8 cellular contexts compared by ENCODE assay signal in the genomic region with DNA sequence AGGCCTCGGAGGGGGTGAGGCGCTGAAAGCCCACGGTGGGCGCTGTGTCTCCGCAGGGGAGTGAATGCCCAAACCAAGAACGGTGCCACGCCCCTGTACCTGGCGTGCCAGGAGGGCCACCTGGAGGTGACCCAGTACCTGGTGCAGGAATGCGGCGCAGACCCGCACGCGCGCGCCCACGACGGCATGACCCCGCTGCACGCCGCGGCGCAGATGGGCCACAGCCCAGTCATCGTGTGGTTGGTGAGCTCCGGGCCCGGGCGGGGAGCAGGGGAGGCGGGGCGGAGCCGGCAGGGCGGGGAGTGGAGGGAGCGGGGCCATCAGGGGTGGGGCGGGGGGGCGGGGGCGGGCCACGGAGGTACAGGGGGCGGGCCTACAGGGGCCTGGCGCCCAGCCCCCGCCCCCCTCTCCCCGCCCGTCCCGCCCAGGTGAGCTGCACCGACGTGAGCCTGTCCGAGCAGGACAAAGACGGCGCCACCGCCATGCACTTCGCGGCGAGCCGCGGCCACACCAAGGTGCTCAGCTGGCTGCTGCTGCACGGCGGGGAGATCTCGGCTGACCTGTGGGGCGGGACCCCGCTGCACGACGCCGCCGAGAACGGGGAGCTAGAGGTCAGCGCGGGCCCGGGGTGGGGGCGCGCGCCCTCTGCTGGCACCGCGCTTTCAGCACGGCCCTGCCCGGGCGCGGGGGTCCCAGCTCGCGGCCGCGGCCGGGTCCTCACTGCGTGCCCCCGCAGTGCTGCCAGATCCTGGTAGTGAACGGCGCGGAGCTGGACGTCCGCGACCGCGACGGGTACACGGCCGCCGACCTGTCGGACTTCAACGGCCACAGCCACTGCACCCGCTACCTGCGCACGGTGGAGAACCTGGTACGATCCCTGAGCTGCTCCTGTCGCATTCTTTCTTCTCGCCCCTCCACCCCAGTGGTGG. TPM values are rescaled to one million over a fixed set of nuclear protein-coding genes. Genes with fewer than 3 reads are reported as not detected.
A peak's percentile ranks its signal among the peaks of the same experiment; 100 is the strongest.
DNase-seq lines count a peak whose midpoint lies in the region; TF ChIP-seq lines count a peak whose summit lies in the region.

No MANE protein-coding gene starts in this region.

- H3K9me3 ChIP-seq in GM23248 (ENCODE audit: low read depth) = no peaks in the 10 kb centered on the region
- no peaks in the 10 kb centered on the region for H3K9me3 ChIP-seq in iPS-20b (ENCODE audit: insufficient read depth, low read depth, low read length)

- H3K4me1 ChIP-seq in GM23248 (ENCODE audit: insufficient read depth) (no peaks in the 10 kb centered on the region), iPS-20b (ENCODE audit: insufficient read depth, low read length) (no peaks in the 10 kb centered on the region)

- peak; percentile 19 for TF ChIP-seq CTCF in AG04449 (IDR thresholded peaks at IDR 0.05; ENCODE audit: insufficient read depth, low read length, missing control alignments)

- peaks cover 13% of the 10 kb centered on the region for H3K27me3 ChIP-seq in GM23248 (replicated peaks; ENCODE audit: insufficient read depth)
- peaks cover 33% of the 10 kb centered on the region for H3K27me3 ChIP-seq in iPS-20b (ENCODE audit: insufficient read depth, low read length)

- H3K36me3 ChIP-seq in GM23248 (ENCODE audit: low read depth) (no peaks in the 10 kb centered on the region), iPS-20b (ENCODE audit: insufficient read depth, low read depth, low read length) (no peaks in the 10 kb centered on the region)

- no peaks in the 10 kb centered on the region for H3K9me2 ChIP-seq in GM23248 (ENCODE audit: insufficient read depth)

- no peak overlapping the region for H2AFZ ChIP-seq in GM23248

- CTCF ChIA-PET in AG04449 (lab: Yijun Ruan, JAX) = interaction anchor here (0.9 to 6.8 kb wide), 9 partner anchors 10 to 194 kb away, joined by 3 to 107 read pairs (median 6); no protein-coding TSS in a partner anchor

- H3K9ac ChIP-seq in GM23248 (no peak overlapping the region), iPS-20b (ENCODE audit: low read depth, low read length) (no peak overlapping the region)

- DNase-seq in AG04449 (ENCODE audit: low read depth, low spot score) (no peak), GM23248 (peak; percentile 66), SK-MEL-5 (ENCODE audit: low read depth, low spot score) (peak; percentile 51), NK-92 (lab: John Stamatoyannopoulos, UW; ENCODE audit: unreplicated experiment) (no peak), epidermal melanocyte (ENCODE audit: insufficient read length, low spot score) (no peak)
- DNase-seq in activated naive CD4-positive, alpha-beta T cell treated with anti-CD3 and anti-CD28 coated beads, Interleukin-2, amount 50 U/mL, for 16 hours = peak; percentile 77
- peak; percentile 57 for DNase-seq in stimulated activated CD8-positive, alpha-beta memory T cell treated with anti-CD3 and anti-CD28 coated beads, Interleukin-12 subunit alpha, Interleukin-12 subunit beta, amount 100 ng/mL, for 4 hours (ENCODE audit: low read depth)

- WGBS in GM23248 (ENCODE audit: low coverage in 1 of 2, low lambda C conversion rate in 2 of 2, missing lambda C conversion rate in 2 of 2), 2 experiments = 12 to 16% methylated on average over 42 to 92 of the region's 101 CpGs

- H4K20me1 ChIP-seq in GM23248 (ENCODE audit: insufficient read depth) = no peaks in the 10 kb centered on the region

- H3F3A ChIP-seq in GM23248 (ENCODE audit: insufficient read depth) = no peaks in the 10 kb centered on the region

- in situ Hi-C loops in GM23248 (cut with MboI) = no loop called here
- in situ Hi-C loops in SK-MEL-5 (cut with HindIII; ENCODE audit: low pct_unique_long_range_greater_than_20kb, low sequenced_read_pairs) = no loop called here

- no peak overlapping the region for H3K4me3 ChIP-seq in AG04449 (ENCODE audit: low read depth, low read length)
- H3K4me3 ChIP-seq in GM23248 = no peak overlapping the region
- H3K4me3 ChIP-seq in iPS-20b (ENCODE audit: low read length) = peak overlapping the region; percentile 46; the same call in 1 of the 2 replicates

- POLR2A ChIA-PET in AG04449 (lab: Yijun Ruan, JAX) = no interaction called here

- H3K79me2 ChIP-seq in GM23248 (ENCODE audit: insufficient read depth) = no peaks in the 10 kb centered on the region

- no peak overlapping the region for H3K4me2 ChIP-seq in GM23248 (ENCODE audit: unreplicated experiment)

- H3K27ac ChIP-seq in GM23248 (no peak overlapping the region), iPS-20b (ENCODE audit: low read length) (no peak overlapping the region)

RNA-seq across cellular contexts. Expression of a gene that starts 15.9 kb away (rescaled TPM):
- not detected in 2 replicates for total RNA-seq in GM23248 (2014; rRNA removed; shearing (Covaris generic))
- not detected in 2 replicates for polyA plus RNA-seq in GM23248 (2016; fragmentation: Nextera tagmentation; extraction: Ambion mirVana)
- 0.40 and 0.96 TPM in 2 replicates for total RNA-seq in SK-MEL-5 (2014; rRNA removed; shearing (Covaris generic))
- polyA plus RNA-seq in SK-MEL-5 (2015; cell fraction: cytosol; rRNA removed) = 0.24 and 3.5 TPM in 2 replicates
- 0.65 and 0.84 TPM in 2 replicates for polyA plus RNA-seq in SK-MEL-5 (2015; cell fraction: nucleus; rRNA removed)

RNA-seq across cellular contexts. Expression of a gene that starts 20.7 kb away (rescaled TPM):
- not detected in 2 replicates for total RNA-seq in GM23248 (2014; rRNA removed; shearing (Covaris generic))
- polyA plus RNA-seq in GM23248 (2016; fragmentation: Nextera tagmentation; extraction: Ambion mirVana) = not detected in 2 replicates
- total RNA-seq in SK-MEL-5 (2014; rRNA removed; shearing (Covaris generic)) = 1.1 and 2.4 TPM in 2 replicates
- polyA plus RNA-seq in SK-MEL-5 (2015; cell fraction: cytosol; rRNA removed) = 0.11 and 1.3 TPM in 2 replicates
- 0.19 and 2.1 TPM in 2 replicates for polyA plus RNA-seq in SK-MEL-5 (2015; cell fraction: nucleus; rRNA removed)

RNA-seq across cellular contexts. Expression of a gene that starts 25.5 kb away (rescaled TPM):
- 5.6 and 12.1 TPM in 2 replicates for total RNA-seq in GM23248 (2014; rRNA removed; shearing (Covaris generic))
- 2.5 and 3.1 TPM in 2 replicates for polyA plus RNA-seq in GM23248 (2016; fragmentation: Nextera tagmentation; extraction: Ambion mirVana)
- total RNA-seq in SK-MEL-5 (2014; rRNA removed; shearing (Covaris generic)) = 0.96 and 1.2 TPM in 2 replicates
- 0.73 and 0.93 TPM in 2 replicates for polyA plus RNA-seq in SK-MEL-5 (2015; cell fraction: cytosol; rRNA removed)
- 22.6 and 55.1 TPM in 2 replicates for polyA plus RNA-seq in SK-MEL-5 (2015; cell fraction: nucleus; rRNA removed)

RNA-seq across cellular contexts. Expression of a gene that starts 46.9 kb away (rescaled TPM):
- total RNA-seq in GM23248 (2014; rRNA removed; shearing (Covaris generic)) = 20.0 and 25.7 TPM in 2 replicates
- polyA plus RNA-seq in GM23248 (2016; fragmentation: Nextera tagmentation; extraction: Ambion mirVana) = 74.7 and 79.2 TPM in 2 replicates
- 125 and 132 TPM in 2 replicates for total RNA-seq in SK-MEL-5 (2014; rRNA removed; shearing (Covaris generic))
- polyA plus RNA-seq in SK-MEL-5 (2015; cell fraction: cytosol; rRNA removed) = 282 and 284 TPM in 2 replicates
- polyA plus RNA-seq in SK-MEL-5 (2015; cell fraction: nucleus; rRNA removed) = 32.8 and 50.4 TPM in 2 replicates

RNA-seq across cellular contexts. Expression of a gene that starts 51.0 kb away (rescaled TPM):
- 7.0 and 7.6 TPM in 2 replicates for total RNA-seq in GM23248 (2014; rRNA removed; shearing (Covaris generic))
- 2.0 and 2.8 TPM in 2 replicates for polyA plus RNA-seq in GM23248 (2016; fragmentation: Nextera tagmentation; extraction: Ambion mirVana)
- 1.7 and 2.7 TPM in 2 replicates for total RNA-seq in SK-MEL-5 (2014; rRNA removed; shearing (Covaris generic))
- 2.6 TPM in 2 replicates for polyA plus RNA-seq in SK-MEL-5 (2015; cell fraction: cytosol; rRNA removed)
- polyA plus RNA-seq in SK-MEL-5 (2015; cell fraction: nucleus; rRNA removed) = 11.4 and 15.0 TPM in 2 replicates

Comparison
In these comparisons a context has a peak if more than half of its experiments do, and no peak if none do; other contexts are left out.
1. DNase-seq: peak in GM23248 (single experiment), SK-MEL-5 (single experiment), activated naive CD4-positive, alpha-beta T cell treated with anti-CD3 and anti-CD28 coated beads, Interleukin-2, amount 50 U/mL, for 16 hours (single experiment) and stimulated activated CD8-positive, alpha-beta memory T cell treated with anti-CD3 and anti-CD28 coated beads, Interleukin-12 subunit alpha, Interleukin-12 subunit beta, amount 100 ng/mL, for 4 hours (single experiment); none in AG04449 (single experiment), NK-92 (single experiment) and epidermal melanocyte (single experiment).